Comparison of ENCODE assay signal across 8 cellular contexts in genomic region chr4:106315968-106316772, GRCh38. TPM values are rescaled to one million over a fixed set of nuclear protein-coding genes. Genes with fewer than 3 reads are reported as not detected.
DNase-seq lines count a peak whose midpoint lies in the region; ATAC-seq and TF ChIP-seq lines count a peak whose summit lies in the region.

Gene AIMP1 (plus strand): TSS chr4:106316550. CDS start chr4:106325010, 8,460 bp downstream.
Gene TBCK (minus strand): TSS chr4:106316209. CDS start chr4:106308960, 7,249 bp downstream.

- TF ChIP-seq POLR2A in erythroblast (IDR thresholded peaks at IDR 0.05; ENCODE audit: low read length): peak; percentile 92

- TF ChIP-seq RAD21 in Ishikawa (IDR thresholded peaks at IDR 0.05; ENCODE audit: low read depth): no peak

- DNase-seq in DMS153 treated with DMSO at 0.1 percent for 48 hours (lab: John Stamatoyannopoulos, UW; ENCODE audit: unreplicated experiment) (peak; percentile 90), OCI-M2 (lab: John Stamatoyannopoulos, UW; ENCODE audit: unreplicated experiment) (peak; percentile 78), activated T-cell treated with anti-CD3 and anti-CD28 coated beads for 48 hours (ENCODE audit: low read depth) (peak; percentile 76), erythroblast (lab: John Stamatoyannopoulos, UW) (peak; percentile 94 to 95), mucosa of gallbladder (ENCODE audit: low spot score) (peak; percentile 91)
- peak; percentile 74 to 79 for DNase-seq in stimulated activated CD8-positive, alpha-beta memory T cell treated with anti-CD3 and anti-CD28 coated beads, Interleukin-4, amount 100 ng/mL, for 4 hours (ENCODE audit: low read depth in 2 of 2, low spot score in 1 of 2)

- ATAC-seq in GM21619 (IDR thresholded peaks at IDR 0.05; ENCODE audit: unreplicated experiment): peak; percentile 88

- TF ChIP-seq EP300 in Ishikawa (IDR thresholded peaks at IDR 0.05; ENCODE audit: borderline replicate concordance): peak; percentile 10; the same call in 1 of the 2 replicates

TF ChIP-seq in Ishikawa, 13 proteins besides CTCF, POLR2A, EP300 and RAD21:
- peak; percentile 86 for TF ChIP-seq CREB1 (IDR thresholded peaks at IDR 0.05; ENCODE audit: low read depth)
- no peak for TF ChIP-seq YY1 (IDR thresholded peaks at IDR 0.05; ENCODE audit: low read depth)
- peak; percentile 63 for TF ChIP-seq MAX (IDR thresholded peaks at IDR 0.05)

RNA-seq across cellular contexts. Expression of gene AIMP1, which starts in this region (rescaled TPM):
- total RNA-seq in mucosa of gallbladder: 46.0 TPM

RNA-seq across cellular contexts. Expression of gene TBCK, which starts in this region (rescaled TPM):
- total RNA-seq in mucosa of gallbladder: 70.6 TPM

Comparison
In these comparisons a context has a peak if more than half of its experiments do, and no peak if none do; other contexts are left out.
1. Peak in every context shown above with its lines: DNase-seq and ATAC-seq.